8 cellular contexts compared by ENCODE assay signal in genomic region chr3:98593046-98593936, GRCh38. TPM values are rescaled to one million over a fixed set of nuclear protein-coding genes. Genes with fewer than 3 reads are reported as not detected.
DNase-seq lines count a peak whose midpoint lies in the region; ATAC-seq and TF ChIP-seq lines count a peak whose summit lies in the region.

Gene CPOX (minus strand): TSS chr3:98593611. CDS start chr3:98593504, 107 bp downstream.

- H3K9ac ChIP-seq in ES-I3 (ENCODE audit: low read depth, low read length), result peak within 1 kb of the TSS; percentile 46
- H3K9ac ChIP-seq in Loucy (ENCODE audit: low read depth, low read length, poor library complexity, severe bottlenecking), result peak within 1 kb of the TSS; percentile 79
- H3K9ac ChIP-seq in neuronal stem cell (ENCODE audit: low read depth, low read length, poor library complexity), result peak within 1 kb of the TSS; percentile 92
- peak within 1 kb of the TSS; percentile 31 to 91 (median 81) for H3K9ac ChIP-seq in subcutaneous abdominal adipose tissue (ENCODE audit: low read length in 5 of 5)

- peak within 1 kb of the TSS; percentile 84 for H2AK5ac ChIP-seq in neuronal stem cell (ENCODE audit: low read depth, low read length)

- no peaks in the 10 kb centered on the region for H3F3A ChIP-seq in Loucy (ENCODE audit: low read depth)

- H4K91ac ChIP-seq in neuronal stem cell (ENCODE audit: low read depth, low read length, poor library complexity), result no peak within 1 kb of the TSS

- TF ChIP-seq CTCF in Loucy (conservative IDR thresholded peaks at IDR 0.05; ENCODE audit: low read length) (no peak), foreskin keratinocyte (conservative IDR thresholded peaks at IDR 0.05) (no peak)

- H3K9me3 ChIP-seq in ES-I3 (ENCODE audit: control insufficient read depth, insufficient read depth, low read length) (no peaks in the 10 kb centered on the region), Loucy (ENCODE audit: insufficient read depth, low read depth, low read length) (no peaks in the 10 kb centered on the region), SJCRH30 (replicated peaks) (no peaks in the 10 kb centered on the region), neuronal stem cell (replicated peaks in 1 of 2; ENCODE audit: control insufficient read depth in 2 of 2, insufficient read depth in 1 of 2, low read depth in 1 of 2, low read length in 2 of 2) (no peaks in the 10 kb centered on the region), subcutaneous abdominal adipose tissue (ENCODE audit: control insufficient read depth in 5 of 5, low read length in 5 of 5) (no peaks in the 10 kb centered on the region)

- H3K36me3 ChIP-seq in ES-I3 (ENCODE audit: insufficient read depth, low read length) (0 out of 2 replicates have a peak, but pooled peaks cover 3% of the 10 kb centered on the region), H7 (replicated peaks; ENCODE audit: control insufficient read depth, insufficient read depth, low read length) (peaks cover 8% of the 10 kb centered on the region), Loucy (ENCODE audit: insufficient read depth, low read length) (0 out of 2 replicates have a peak, but pooled peaks cover 3% of the 10 kb centered on the region), SJCRH30 (peaks cover 14% of the 10 kb centered on the region), neuronal stem cell (replicated peaks in 1 of 2; ENCODE audit: control insufficient read depth in 2 of 2, insufficient read depth in 2 of 2, low read length in 2 of 2) (peaks cover 8 to 32% of the 10 kb centered on the region in 2 donors), subcutaneous abdominal adipose tissue (ENCODE audit: control insufficient read depth in 5 of 5, insufficient read depth in 5 of 5, low read length in 5 of 5) (peaks cover 7 to 16% (median 13%) of the 10 kb centered on the region in 5 donors)

- H4K20me1 ChIP-seq in Loucy (ENCODE audit: insufficient read depth, low read length, poor library complexity, severe bottlenecking), result peaks cover 21% of the 10 kb centered on the region

- H3K9me2 ChIP-seq in Loucy (replicated peaks; ENCODE audit: low read depth, low read length), result no peaks in the 10 kb centered on the region

- DNase-seq in H7 (peak; percentile 89), SJCRH30 (peak; percentile 90 to 94), foreskin keratinocyte (peak; percentile 65 to 75), neuronal stem cell (ENCODE audit: low spot score) (peak; percentile 80)
- peak; percentile 76 for DNase-seq in activated gamma-delta T cell treated with anti-CD3 and anti-CD28 coated beads, Interleukin-2, amount 50 U/mL, for 16 hours (ENCODE audit: low read depth)

- H2BK12ac ChIP-seq in neuronal stem cell (ENCODE audit: low read length), result no peak within 1 kb of the TSS

- ATAC-seq in foreskin keratinocyte, result peak; percentile 98

- H3K4me3 ChIP-seq in H7 (ENCODE audit: insufficient read depth, low read depth, low read length) (peak within 1 kb of the TSS; percentile 80), Loucy (ENCODE audit: low read length, poor library complexity, severe bottlenecking) (peak within 1 kb of the TSS; percentile 79), SJCRH30 (peak within 1 kb of the TSS; percentile 89), neuronal stem cell (ENCODE audit: low read length in 2 of 2) (peak within 1 kb of the TSS; percentile 83 to 89), subcutaneous abdominal adipose tissue (ENCODE audit: low read depth in 1 of 5, low read length in 5 of 5) (peak within 1 kb of the TSS; percentile 83 to 96 (median 87))

- H3K27ac ChIP-seq in SJCRH30 (peak within 1 kb of the TSS; percentile 37), foreskin keratinocyte (peak within 1 kb of the TSS; percentile 7), neuronal stem cell (replicated peaks; ENCODE audit: low read length) (peak within 1 kb of the TSS; percentile 60), subcutaneous abdominal adipose tissue (ENCODE audit: low read depth, low read length) (peak within 1 kb of the TSS; percentile 72)

- H3K14ac ChIP-seq in neuronal stem cell (ENCODE audit: low read length), result peak within 1 kb of the TSS; percentile 89

- H3K79me1 ChIP-seq in neuronal stem cell (ENCODE audit: low read depth, low read length), result peaks cover 4% of the 10 kb centered on the region

- peak within 1 kb of the TSS; percentile 95 for H3K18ac ChIP-seq in neuronal stem cell (ENCODE audit: low read length)

- peak within 1 kb of the TSS; percentile 56 for H2BK120ac ChIP-seq in neuronal stem cell (ENCODE audit: low read depth, low read length)

- H3K4me2 ChIP-seq in Loucy (ENCODE audit: low read depth, low read length, poor library complexity, severe bottlenecking) (peak within 1 kb of the TSS; percentile 94), neuronal stem cell (ENCODE audit: insufficient read depth, low read length, poor library complexity, severe bottlenecking) (peak within 1 kb of the TSS; percentile 93)

- H3K4me1 ChIP-seq in ES-I3 (ENCODE audit: insufficient read depth, low read length) (peaks cover 15% of the 10 kb centered on the region; the same call in 1 of the 2 replicates), Loucy (ENCODE audit: insufficient read depth, low read length, poor library complexity, severe bottlenecking) (peaks cover 10% of the 10 kb centered on the region), SJCRH30 (no peaks in the 10 kb centered on the region), foreskin keratinocyte (peaks cover 3% of the 10 kb centered on the region), neuronal stem cell (ENCODE audit: control insufficient read depth in 2 of 2, insufficient read depth in 1 of 2, low read depth in 1 of 2, low read length in 2 of 2) (peaks cover 5 to 6% of the 10 kb centered on the region in 2 donors), subcutaneous abdominal adipose tissue (ENCODE audit: control insufficient read depth in 5 of 5, insufficient read depth in 5 of 5, low read length in 5 of 5) (peaks cover 0 to 20% (median 17%) of the 10 kb centered on the region in 5 donors)

- H4K8ac ChIP-seq in neuronal stem cell (ENCODE audit: low read depth, low read length), result no peak within 1 kb of the TSS

- no peak within 1 kb of the TSS for H3K4ac ChIP-seq in neuronal stem cell (ENCODE audit: low read length)

- peak within 1 kb of the TSS; percentile 99 for H2AFZ ChIP-seq in Loucy (ENCODE audit: low read length)
- H2AFZ ChIP-seq in neuronal stem cell (ENCODE audit: low read length), result peak within 1 kb of the TSS; percentile 100

- H3K79me2 ChIP-seq in Loucy (ENCODE audit: insufficient read depth, low read length), result peaks cover 20% of the 10 kb centered on the region

- no peaks in the 10 kb centered on the region for H3K27me3 ChIP-seq in H7 (ENCODE audit: control insufficient read depth, insufficient read depth, low read length)
- no peaks in the 10 kb centered on the region for H3K27me3 ChIP-seq in Loucy (ENCODE audit: insufficient read depth, low read length, poor library complexity, severe bottlenecking)
- H3K27me3 ChIP-seq in SJCRH30, result no peaks in the 10 kb centered on the region
- H3K27me3 ChIP-seq in foreskin keratinocyte, result no peaks in the 10 kb centered on the region
- peaks cover 0 to 4% (median 0%) of the 10 kb centered on the region in 3 experiments for H3K27me3 ChIP-seq in neuronal stem cell (ENCODE audit: control insufficient read depth in 3 of 3, insufficient read depth in 3 of 3, low read depth in 1 of 3, low read length in 3 of 3)
- no peaks in the 10 kb centered on the region for H3K27me3 ChIP-seq in subcutaneous abdominal adipose tissue (ENCODE audit: control insufficient read depth in 5 of 5, insufficient read depth in 4 of 5, low read length in 5 of 5)

- peak within 1 kb of the TSS; percentile 53 for H2BK5ac ChIP-seq in neuronal stem cell (ENCODE audit: low read length)

- peak within 1 kb of the TSS; percentile 72 for H2BK15ac ChIP-seq in neuronal stem cell (ENCODE audit: low read length)

- no CpG with 5 or more reads among the region's 84 CpGs for WGBS in neuronal stem cell (ENCODE audit: extremely low coverage in 2 of 2, insufficient read length in 2 of 2, insufficient replicate concordance in 1 of 2), 2 donors

- peak within 1 kb of the TSS; percentile 89 for H3K23ac ChIP-seq in neuronal stem cell (ENCODE audit: low read depth, low read length, poor library complexity)

RNA-seq across cellular contexts. Expression of gene CPOX, which starts in this region (rescaled TPM):
- total RNA-seq in H7 (2014; rRNA removed; shearing (Covaris generic)), result 36.6 and 39.4 TPM in 2 replicates
- 25.3 and 28.3 TPM in 2 replicates for total RNA-seq in SJCRH30 (2014; rRNA removed; shearing (Covaris generic))
- total RNA-seq in foreskin keratinocyte, result 23.3 and 26.9 TPM in 2 replicates
- 13.1 and 16.1 TPM in 2 replicates for polyA plus RNA-seq in foreskin keratinocyte
- polyA plus RNA-seq in neuronal stem cell (2013, experiment 1 of 2), result 14.4 TPM
- polyA plus RNA-seq in neuronal stem cell (2013, experiment 2 of 2), result 14.2 TPM

Comparison
In these comparisons a context has a peak if more than half of its experiments do, and no peak if none do; other contexts are left out.
1. Peak in every context shown above with its lines: DNase-seq, ATAC-seq, H3K4me3 ChIP-seq and H3K27ac ChIP-seq.
2. H3K27ac ChIP-seq: peak in every context shown above with its lines; median percentile 72 in subcutaneous abdominal adipose tissue; 60 in neuronal stem cell; 37 in SJCRH30; 7 in foreskin keratinocyte.